Comparison of ENCODE assay signal across 8 cellular contexts in the genomic region with DNA sequence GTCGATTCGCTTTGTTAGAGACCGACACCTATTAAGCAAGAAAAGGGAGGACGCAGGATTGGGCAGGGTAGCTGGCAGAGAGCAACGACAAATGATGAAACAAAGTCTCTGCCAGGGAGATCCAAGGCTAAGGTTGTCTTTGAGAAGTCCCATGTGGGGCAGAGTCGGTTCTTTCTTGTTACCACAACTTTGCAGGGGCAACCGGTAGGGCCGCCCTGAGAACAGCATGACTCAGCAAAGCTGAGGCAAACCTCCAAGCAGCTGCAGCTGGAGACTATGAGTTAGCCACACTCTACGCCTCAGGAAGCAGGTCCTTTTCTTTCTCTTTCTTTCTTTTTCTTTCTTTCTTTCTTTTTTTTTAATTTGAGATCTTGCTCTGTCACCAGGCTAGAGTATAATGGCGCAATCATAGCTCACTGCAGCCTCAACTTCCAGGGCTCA.
DNase-seq lines count a peak whose midpoint lies in the region; ATAC-seq and TF ChIP-seq lines count a peak whose summit lies in the region.

No MANE protein-coding gene starts in this region.

- intact Hi-C loops in ascending aorta (cut with DNase I): no loop called here
- intact Hi-C loops in lower lobe of right lung (cut with DNase I): no loop called here

- H3K4me1 Mint-ChIP-seq in stimulated activated naive B cell treated with anti-CD40 and anti-IgM and Interleukin-4, amounts not matched to agents 10 μg/mL and 1 μg/mL and 100 μg/mL, for 72 hours: peaks cover 13 to 18% of the 10 kb centered on the region in 2 donors

- H3K27me3 Mint-ChIP-seq in stimulated activated naive B cell treated with anti-CD40 and anti-IgM and Interleukin-4, amounts not matched to agents 10 μg/mL and 1 μg/mL and 100 μg/mL, for 72 hours: peaks cover 17 to 48% of the 10 kb centered on the region in 2 donors

- POLR2A ChIA-PET in RWPE1 (lab: Yijun Ruan, JAX; ENCODE audit: low non-redundant PET): no interaction called here

- H3K9me3 ChIP-seq in ascending aorta (no peaks in the 10 kb centered on the region), lower lobe of right lung (no peaks in the 10 kb centered on the region)

- DNase-seq in AG08395 (ENCODE audit: low spot score) (peak; percentile 87), RWPE1 (ENCODE audit: low spot score) (peak; percentile 13), ascending aorta (ENCODE audit: low spot score in 2 of 2) (peak; percentile 51 to 86), lower lobe of right lung (peak; percentile 64), putamen (ENCODE audit: low spot score) (no peak)
- DNase-seq in stimulated activated naive B cell treated with anti-CD40 and anti-IgM and Interleukin-4, amounts not matched to agents 10 μg/mL and 1 μg/mL and 100 μg/mL, for 72 hours: no peak

- H3K27me3 ChIP-seq in ascending aorta: no peaks in the 10 kb centered on the region
- no peaks in the 10 kb centered on the region for H3K27me3 ChIP-seq in lower lobe of right lung (ENCODE audit: low read depth)

- peaks cover 1 to 3% of the 10 kb centered on the region in 2 donors for H3K9me3 Mint-ChIP-seq in stimulated activated naive B cell treated with anti-CD40 and anti-IgM and Interleukin-4, amounts not matched to agents 10 μg/mL and 1 μg/mL and 100 μg/mL, for 72 hours

- TF ChIP-seq CTCF in RWPE1 (conservative IDR thresholded peaks at IDR 0.05; ENCODE audit: low read depth): no peak
- TF ChIP-seq CTCF in ascending aorta (IDR thresholded peaks at IDR 0.05): no peak
- TF ChIP-seq CTCF in lower lobe of right lung (IDR thresholded peaks at IDR 0.05): no peak

- H3K27ac ChIP-seq in RWPE1 (no peak overlapping the region), ascending aorta (peak overlapping the region; percentile 47 to 60), lower lobe of right lung (no peak overlapping the region)

- CTCF ChIA-PET in RWPE1 (lab: Yijun Ruan, JAX): no interaction called here

- peaks cover 0 to 6% of the 10 kb centered on the region in 2 donors for H3K4me1 ChIP-seq in ascending aorta
- no peaks in the 10 kb centered on the region for H3K4me1 ChIP-seq in lower lobe of right lung

- ATAC-seq in GM19025 (IDR thresholded peaks at IDR 0.05; ENCODE audit: low read depth, unreplicated experiment): peak; percentile 74
- peak; percentile 81 for ATAC-seq in HG03108 (IDR thresholded peaks at IDR 0.05; ENCODE audit: unreplicated experiment)
- peak; percentile 64 to 77 for ATAC-seq in lower lobe of right lung
- peak; percentile 74 to 76 for ATAC-seq in stimulated activated naive B cell treated with anti-CD40 and anti-IgM and Interleukin-4, amounts not matched to agents 10 μg/mL and 1 μg/mL and 100 μg/mL, for 72 hours (replicated peaks)

- no peak overlapping the region for H3K27ac Mint-ChIP-seq in stimulated activated naive B cell treated with anti-CD40 and anti-IgM and Interleukin-4, amounts not matched to agents 10 μg/mL and 1 μg/mL and 100 μg/mL, for 72 hours

- peaks cover 0 to 3% of the 10 kb centered on the region in 2 donors for H3K36me3 Mint-ChIP-seq in stimulated activated naive B cell treated with anti-CD40 and anti-IgM and Interleukin-4, amounts not matched to agents 10 μg/mL and 1 μg/mL and 100 μg/mL, for 72 hours

- H3K4me3 Mint-ChIP-seq in stimulated activated naive B cell treated with anti-CD40 and anti-IgM and Interleukin-4, amounts not matched to agents 10 μg/mL and 1 μg/mL and 100 μg/mL, for 72 hours: peak overlapping the region; percentile 62 to 69

- no peaks in the 10 kb centered on the region for H3K36me3 ChIP-seq in ascending aorta
- H3K36me3 ChIP-seq in lower lobe of right lung: no peaks in the 10 kb centered on the region

- peak overlapping the region in 1 of 2 donors; percentile 26 for H3K4me3 ChIP-seq in ascending aorta
- H3K4me3 ChIP-seq in lower lobe of right lung: peak overlapping the region; percentile 12

Comparison
In these comparisons a context has a peak if more than half of its experiments do, and no peak if none do; other contexts are left out.
1. DNase-seq: peak in AG08395 (single experiment), RWPE1 (single experiment), ascending aorta (2 of 2) and lower lobe of right lung (single experiment); none in stimulated activated naive B cell treated with anti-CD40 and anti-IgM and Interleukin-4, amounts not matched to agents 10 μg/mL and 1 μg/mL and 100 μg/mL, for 72 hours (single experiment) and putamen (single experiment).
2. H3K27ac ChIP-seq: peak in ascending aorta (2 of 2); none in RWPE1 (single experiment) and lower lobe of right lung (single experiment).
3. Peak in every context shown above with its lines, with median percentiles within 50 percentile points of each other: ATAC-seq.